ENCODE assay signal across 1 cellular context in genomic region chr12:54006700-54007220, GRCh38.
TF ChIP-seq lines count a peak whose summit lies in the region.

No MANE protein-coding gene starts in this region.

TF ChIP-seq in GM23338, 12 proteins besides CTCF, POLR2A, EP300 and RAD21 (continued from another document):
- TF ChIP-seq STAT1 (IDR thresholded peaks at IDR 0.05; ENCODE audit: unreplicated experiment) (no peak), JUNB (IDR thresholded peaks at IDR 0.05; ENCODE audit: unreplicated experiment) (no peak), EZH2 (IDR thresholded peaks at IDR 0.05; ENCODE audit: low read depth, unreplicated experiment) (no peak), NANOG (IDR thresholded peaks at IDR 0.05; ENCODE audit: borderline replicate concordance) (no peak), POLR2AphosphoS5 (IDR thresholded peaks at IDR 0.05; ENCODE audit: low read depth) (no peak), ZNF114 (CRISPR knock-in tag; IDR thresholded peaks at IDR 0.05) (no peak), CREB1 (CRISPR knock-in tag; IDR thresholded peaks at IDR 0.05; ENCODE audit: low read depth) (no peak), ZNF331 (CRISPR knock-in tag; IDR thresholded peaks at IDR 0.05; ENCODE audit: low read depth) (no peak), EZH2phosphoT487 (IDR thresholded peaks at IDR 0.05; ENCODE audit: unreplicated experiment) (no peak)
- TF ChIP-seq, protein P1, sequence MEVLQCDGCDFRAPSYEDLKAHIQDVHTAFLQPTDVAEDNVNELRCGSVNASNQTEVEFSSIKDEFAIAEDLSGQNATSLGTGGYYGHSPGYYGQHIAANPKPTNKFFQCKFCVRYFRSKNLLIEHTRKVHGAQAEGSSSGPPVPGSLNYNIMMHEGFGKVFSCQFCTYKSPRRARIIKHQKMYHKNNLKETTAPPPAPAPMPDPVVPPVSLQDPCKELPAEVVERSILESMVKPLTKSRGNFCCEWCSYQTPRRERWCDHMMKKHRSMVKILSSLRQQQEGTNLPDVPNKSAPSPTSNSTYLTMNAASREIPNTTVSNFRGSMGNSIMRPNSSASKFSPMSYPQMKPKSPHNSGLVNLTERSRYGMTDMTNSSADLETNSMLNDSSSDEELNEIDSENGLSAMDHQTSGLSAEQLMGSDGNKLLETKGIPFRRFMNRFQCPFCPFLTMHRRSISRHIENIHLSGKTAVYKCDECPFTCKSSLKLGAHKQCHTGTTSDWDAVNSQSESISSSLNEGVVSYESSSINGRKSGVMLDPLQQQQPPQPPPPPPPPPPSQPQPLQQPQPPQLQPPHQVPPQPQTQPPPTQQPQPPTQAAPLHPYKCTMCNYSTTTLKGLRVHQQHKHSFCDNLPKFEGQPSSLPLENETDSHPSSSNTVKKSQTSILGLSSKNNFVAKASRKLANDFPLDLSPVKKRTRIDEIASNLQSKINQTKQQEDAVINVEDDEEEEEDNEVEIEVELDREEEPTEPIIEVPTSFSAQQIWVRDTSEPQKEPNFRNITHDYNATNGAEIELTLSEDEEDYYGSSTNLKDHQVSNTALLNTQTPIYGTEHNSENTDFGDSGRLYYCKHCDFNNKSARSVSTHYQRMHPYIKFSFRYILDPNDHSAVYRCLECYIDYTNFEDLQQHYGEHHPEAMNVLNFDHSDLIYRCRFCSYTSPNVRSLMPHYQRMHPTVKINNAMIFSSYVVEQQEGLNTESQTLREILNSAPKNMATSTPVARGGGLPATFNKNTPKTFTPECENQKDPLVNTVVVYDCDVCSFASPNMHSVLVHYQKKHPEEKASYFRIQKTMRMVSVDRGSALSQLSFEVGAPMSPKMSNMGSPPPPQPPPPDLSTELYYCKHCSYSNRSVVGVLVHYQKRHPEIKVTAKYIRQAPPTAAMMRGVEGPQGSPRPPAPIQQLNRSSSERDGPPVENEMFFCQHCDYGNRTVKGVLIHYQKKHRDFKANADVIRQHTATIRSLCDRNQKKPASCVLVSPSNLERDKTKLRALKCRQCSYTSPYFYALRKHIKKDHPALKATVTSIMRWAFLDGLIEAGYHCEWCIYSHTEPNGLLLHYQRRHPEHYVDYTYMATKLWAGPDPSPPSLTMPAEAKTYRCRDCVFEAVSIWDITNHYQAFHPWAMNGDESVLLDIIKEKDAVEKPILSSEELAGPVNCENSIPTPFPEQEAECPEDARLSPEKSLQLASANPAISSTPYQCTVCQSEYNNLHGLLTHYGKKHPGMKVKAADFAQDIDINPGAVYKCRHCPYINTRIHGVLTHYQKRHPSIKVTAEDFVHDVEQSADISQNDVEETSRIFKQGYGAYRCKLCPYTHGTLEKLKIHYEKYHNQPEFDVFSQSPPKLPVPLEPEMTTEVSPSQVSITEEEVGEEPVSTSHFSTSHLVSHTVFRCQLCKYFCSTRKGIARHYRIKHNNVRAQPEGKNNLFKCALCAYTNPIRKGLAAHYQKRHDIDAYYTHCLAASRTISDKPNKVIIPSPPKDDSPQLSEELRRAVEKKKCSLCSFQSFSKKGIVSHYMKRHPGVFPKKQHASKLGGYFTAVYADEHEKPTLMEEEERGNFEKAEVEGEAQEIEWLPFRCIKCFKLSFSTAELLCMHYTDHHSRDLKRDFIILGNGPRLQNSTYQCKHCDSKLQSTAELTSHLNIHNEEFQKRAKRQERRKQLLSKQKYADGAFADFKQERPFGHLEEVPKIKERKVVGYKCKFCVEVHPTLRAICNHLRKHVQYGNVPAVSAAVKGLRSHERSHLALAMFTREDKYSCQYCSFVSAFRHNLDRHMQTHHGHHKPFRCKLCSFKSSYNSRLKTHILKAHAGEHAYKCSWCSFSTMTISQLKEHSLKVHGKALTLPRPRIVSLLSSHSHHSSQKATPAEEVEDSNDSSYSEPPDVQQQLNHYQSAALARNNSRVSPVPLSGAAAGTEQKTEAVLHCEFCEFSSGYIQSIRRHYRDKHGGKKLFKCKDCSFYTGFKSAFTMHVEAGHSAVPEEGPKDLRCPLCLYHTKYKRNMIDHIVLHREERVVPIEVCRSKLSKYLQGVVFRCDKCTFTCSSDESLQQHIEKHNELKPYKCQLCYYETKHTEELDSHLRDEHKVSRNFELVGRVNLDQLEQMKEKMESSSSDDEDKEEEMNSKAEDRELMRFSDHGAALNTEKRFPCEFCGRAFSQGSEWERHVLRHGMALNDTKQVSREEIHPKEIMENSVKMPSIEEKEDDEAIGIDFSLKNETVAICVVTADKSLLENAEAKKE (CRISPR knock-in tag; IDR thresholded peaks at IDR 0.05): no peak
